ENCODE assay signal across 1 cellular context in the genomic region with DNA sequence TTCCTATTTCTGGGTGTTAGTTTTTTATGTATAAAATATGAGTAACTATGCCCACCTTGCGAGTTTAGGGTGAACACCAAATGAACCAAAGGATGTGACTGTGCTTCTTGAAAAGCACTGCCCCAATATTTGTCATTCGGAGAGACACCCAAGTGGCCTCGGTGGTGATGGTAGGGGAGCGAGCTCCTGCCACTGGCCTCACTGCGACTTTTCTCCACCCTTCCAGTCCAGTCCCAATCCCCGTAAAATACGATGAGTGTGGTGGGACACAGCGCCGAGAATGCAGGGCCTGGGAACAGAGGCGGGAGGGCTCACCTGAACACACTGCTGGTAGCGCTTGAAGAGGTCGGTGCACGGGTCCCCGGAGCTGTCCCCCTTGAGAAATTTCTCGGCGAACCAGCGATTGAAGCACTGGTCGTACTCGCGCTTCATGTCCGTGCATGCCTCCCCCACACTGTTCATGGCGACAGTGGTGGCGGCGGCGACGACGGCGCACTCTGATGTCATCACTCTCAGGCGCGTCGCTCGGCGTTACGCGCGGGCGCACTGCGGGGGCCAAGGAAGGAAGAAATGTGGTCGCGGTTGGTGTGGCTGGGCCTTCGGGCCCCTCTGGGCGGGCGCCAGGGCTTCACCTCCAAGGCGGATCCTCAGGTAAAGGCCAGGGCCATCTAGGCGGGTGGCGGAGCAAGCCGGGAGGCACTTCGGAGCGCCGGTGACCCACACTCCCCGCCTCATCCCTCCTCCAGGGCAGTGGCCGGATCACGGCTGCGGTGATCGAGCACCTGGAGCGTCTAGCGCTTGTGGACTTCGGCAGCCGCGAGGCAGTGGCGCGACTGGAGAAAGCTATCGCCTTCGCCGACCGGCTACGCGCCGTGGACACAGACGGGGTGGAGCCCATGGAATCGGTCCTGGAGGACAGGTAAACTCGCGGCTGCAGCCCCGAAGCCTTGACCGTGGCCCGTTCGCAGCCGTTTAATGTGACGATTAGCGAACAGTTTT.
TF ChIP-seq lines count a peak whose summit lies in the region.

A gene with protein sequence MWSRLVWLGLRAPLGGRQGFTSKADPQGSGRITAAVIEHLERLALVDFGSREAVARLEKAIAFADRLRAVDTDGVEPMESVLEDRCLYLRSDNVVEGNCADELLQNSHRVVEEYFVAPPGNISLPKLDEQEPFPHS (plus strand): TSS at position 534 of the 999 bp plus-strand sequence. CDS start 37 bp downstream, at position 571.
A gene (minus strand): TSS at position 474 of the 999 bp plus-strand sequence. CDS start 12 bp downstream, at position 462.

TF ChIP-seq in HepG2, 621 proteins besides CTCF, POLR2A, EP300 and RAD21 (continued from another document and continues in another):
- TF ChIP-seq, protein P1, sequence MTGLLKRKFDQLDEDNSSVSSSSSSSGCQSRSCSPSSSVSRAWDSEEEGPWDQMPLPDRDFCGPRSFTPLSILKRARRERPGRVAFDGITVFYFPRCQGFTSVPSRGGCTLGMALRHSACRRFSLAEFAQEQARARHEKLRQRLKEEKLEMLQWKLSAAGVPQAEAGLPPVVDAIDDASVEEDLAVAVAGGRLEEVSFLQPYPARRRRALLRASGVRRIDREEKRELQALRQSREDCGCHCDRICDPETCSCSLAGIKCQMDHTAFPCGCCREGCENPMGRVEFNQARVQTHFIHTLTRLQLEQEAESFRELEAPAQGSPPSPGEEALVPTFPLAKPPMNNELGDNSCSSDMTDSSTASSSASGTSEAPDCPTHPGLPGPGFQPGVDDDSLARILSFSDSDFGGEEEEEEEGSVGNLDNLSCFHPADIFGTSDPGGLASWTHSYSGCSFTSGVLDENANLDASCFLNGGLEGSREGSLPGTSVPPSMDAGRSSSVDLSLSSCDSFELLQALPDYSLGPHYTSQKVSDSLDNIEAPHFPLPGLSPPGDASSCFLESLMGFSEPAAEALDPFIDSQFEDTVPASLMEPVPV (CRISPR knock-in tag; IDR thresholded peaks at IDR 0.05): peak; percentile 92; the same call in 1 of the 2 replicates
- TF ChIP-seq TP53 (CRISPR knock-in tag; conservative IDR thresholded peaks at IDR 0.05) (peak; percentile 98), POLR2G (IDR thresholded peaks at IDR 0.05; ENCODE audit: low read depth, low read length) (peak; percentile 98), MAF1 (CRISPR knock-in tag; IDR thresholded peaks at IDR 0.05; ENCODE audit: borderline replicate concordance) (peak; percentile 91), ZNF792 (CRISPR knock-in tag; IDR thresholded peaks at IDR 0.05) (peak; percentile 86), TMF1 (CRISPR knock-in tag; IDR thresholded peaks at IDR 0.05; ENCODE audit: low read depth) (peak; percentile 60; the same call in 1 of the 2 replicates), XRCC5 (optimal IDR thresholded peaks at IDR 0.05; ENCODE audit: low read length) (peak; percentile 76), ZBTB38 (CRISPR knock-in tag; IDR thresholded peaks at IDR 0.05) (peak; percentile 92), ZFP36L2 (CRISPR knock-in tag; IDR thresholded peaks at IDR 0.05) (0 out of 2 replicates have a peak, but pooled peaks have one; percentile 48), ZNF746 (CRISPR knock-in tag; IDR thresholded peaks at IDR 0.05) (peak; percentile 77; the same call in 1 of the 2 replicates), ZNF891 (CRISPR knock-in tag; IDR thresholded peaks at IDR 0.05) (peak; percentile 88), BORCS8-MEF2B (CRISPR knock-in tag; IDR thresholded peaks at IDR 0.05) (peak; percentile 80; the same call in 1 of the 2 replicates), HNRNPUL1 (IDR thresholded peaks at IDR 0.05; ENCODE audit: low read depth, low read length) (no peak), RFX3 (CRISPR knock-in tag; IDR thresholded peaks at IDR 0.05) (peak; percentile 32; the same call in 1 of the 2 replicates)
- TF ChIP-seq, protein P2, sequence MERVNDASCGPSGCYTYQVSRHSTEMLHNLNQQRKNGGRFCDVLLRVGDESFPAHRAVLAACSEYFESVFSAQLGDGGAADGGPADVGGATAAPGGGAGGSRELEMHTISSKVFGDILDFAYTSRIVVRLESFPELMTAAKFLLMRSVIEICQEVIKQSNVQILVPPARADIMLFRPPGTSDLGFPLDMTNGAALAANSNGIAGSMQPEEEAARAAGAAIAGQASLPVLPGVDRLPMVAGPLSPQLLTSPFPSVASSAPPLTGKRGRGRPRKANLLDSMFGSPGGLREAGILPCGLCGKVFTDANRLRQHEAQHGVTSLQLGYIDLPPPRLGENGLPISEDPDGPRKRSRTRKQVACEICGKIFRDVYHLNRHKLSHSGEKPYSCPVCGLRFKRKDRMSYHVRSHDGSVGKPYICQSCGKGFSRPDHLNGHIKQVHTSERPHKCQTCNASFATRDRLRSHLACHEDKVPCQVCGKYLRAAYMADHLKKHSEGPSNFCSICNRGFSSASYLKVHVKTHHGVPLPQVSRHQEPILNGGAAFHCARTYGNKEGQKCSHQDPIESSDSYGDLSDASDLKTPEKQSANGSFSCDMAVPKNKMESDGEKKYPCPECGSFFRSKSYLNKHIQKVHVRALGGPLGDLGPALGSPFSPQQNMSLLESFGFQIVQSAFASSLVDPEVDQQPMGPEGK (CRISPR knock-in tag; IDR thresholded peaks at IDR 0.05): peak; percentile 97
- TF ChIP-seq, protein P3, sequence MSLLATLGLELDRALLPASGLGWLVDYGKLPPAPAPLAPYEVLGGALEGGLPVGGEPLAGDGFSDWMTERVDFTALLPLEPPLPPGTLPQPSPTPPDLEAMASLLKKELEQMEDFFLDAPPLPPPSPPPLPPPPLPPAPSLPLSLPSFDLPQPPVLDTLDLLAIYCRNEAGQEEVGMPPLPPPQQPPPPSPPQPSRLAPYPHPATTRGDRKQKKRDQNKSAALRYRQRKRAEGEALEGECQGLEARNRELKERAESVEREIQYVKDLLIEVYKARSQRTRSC (CRISPR knock-in tag; IDR thresholded peaks at IDR 0.05; ENCODE audit: low read depth): peak; percentile 46; the same call in 1 of the 2 replicates
- TF ChIP-seq, protein P4, sequence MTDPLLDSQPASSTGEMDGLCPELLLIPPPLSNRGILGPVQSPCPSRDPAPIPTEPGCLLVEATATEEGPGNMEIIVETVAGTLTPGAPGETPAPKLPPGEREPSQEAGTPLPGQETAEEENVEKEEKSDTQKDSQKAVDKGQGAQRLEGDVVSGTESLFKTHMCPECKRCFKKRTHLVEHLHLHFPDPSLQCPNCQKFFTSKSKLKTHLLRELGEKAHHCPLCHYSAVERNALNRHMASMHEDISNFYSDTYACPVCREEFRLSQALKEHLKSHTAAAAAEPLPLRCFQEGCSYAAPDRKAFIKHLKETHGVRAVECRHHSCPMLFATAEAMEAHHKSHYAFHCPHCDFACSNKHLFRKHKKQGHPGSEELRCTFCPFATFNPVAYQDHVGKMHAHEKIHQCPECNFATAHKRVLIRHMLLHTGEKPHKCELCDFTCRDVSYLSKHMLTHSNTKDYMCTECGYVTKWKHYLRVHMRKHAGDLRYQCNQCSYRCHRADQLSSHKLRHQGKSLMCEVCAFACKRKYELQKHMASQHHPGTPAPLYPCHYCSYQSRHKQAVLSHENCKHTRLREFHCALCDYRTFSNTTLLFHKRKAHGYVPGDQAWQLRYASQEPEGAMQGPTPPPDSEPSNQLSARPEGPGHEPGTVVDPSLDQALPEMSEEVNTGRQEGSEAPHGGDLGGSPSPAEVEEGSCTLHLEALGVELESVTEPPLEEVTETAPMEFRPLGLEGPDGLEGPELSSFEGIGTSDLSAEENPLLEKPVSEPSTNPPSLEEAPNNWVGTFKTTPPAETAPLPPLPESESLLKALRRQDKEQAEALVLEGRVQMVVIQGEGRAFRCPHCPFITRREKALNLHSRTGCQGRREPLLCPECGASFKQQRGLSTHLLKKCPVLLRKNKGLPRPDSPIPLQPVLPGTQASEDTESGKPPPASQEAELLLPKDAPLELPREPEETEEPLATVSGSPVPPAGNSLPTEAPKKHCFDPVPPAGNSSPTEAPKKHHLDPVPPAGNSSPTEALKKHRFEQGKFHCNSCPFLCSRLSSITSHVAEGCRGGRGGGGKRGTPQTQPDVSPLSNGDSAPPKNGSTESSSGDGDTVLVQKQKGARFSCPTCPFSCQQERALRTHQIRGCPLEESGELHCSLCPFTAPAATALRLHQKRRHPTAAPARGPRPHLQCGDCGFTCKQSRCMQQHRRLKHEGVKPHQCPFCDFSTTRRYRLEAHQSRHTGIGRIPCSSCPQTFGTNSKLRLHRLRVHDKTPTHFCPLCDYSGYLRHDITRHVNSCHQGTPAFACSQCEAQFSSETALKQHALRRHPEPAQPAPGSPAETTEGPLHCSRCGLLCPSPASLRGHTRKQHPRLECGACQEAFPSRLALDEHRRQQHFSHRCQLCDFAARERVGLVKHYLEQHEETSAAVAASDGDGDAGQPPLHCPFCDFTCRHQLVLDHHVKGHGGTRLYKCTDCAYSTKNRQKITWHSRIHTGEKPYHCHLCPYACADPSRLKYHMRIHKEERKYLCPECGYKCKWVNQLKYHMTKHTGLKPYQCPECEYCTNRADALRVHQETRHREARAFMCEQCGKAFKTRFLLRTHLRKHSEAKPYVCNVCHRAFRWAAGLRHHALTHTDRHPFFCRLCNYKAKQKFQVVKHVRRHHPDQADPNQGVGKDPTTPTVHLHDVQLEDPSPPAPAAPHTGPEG (CRISPR knock-in tag; IDR thresholded peaks at IDR 0.05): peak; percentile 95
- TF ChIP-seq, protein P5, sequence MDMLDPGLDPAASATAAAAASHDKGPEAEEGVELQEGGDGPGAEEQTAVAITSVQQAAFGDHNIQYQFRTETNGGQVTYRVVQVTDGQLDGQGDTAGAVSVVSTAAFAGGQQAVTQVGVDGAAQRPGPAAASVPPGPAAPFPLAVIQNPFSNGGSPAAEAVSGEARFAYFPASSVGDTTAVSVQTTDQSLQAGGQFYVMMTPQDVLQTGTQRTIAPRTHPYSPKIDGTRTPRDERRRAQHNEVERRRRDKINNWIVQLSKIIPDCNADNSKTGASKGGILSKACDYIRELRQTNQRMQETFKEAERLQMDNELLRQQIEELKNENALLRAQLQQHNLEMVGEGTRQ (IDR thresholded peaks at IDR 0.05; ENCODE audit: low read depth, low read length): no peak
- TF ChIP-seq, protein P5 (CRISPR knock-in tag; IDR thresholded peaks at IDR 0.05; ENCODE audit: borderline replicate concordance): no peak; the same call in 1 of the 2 replicates
- TF ChIP-seq, protein P6, sequence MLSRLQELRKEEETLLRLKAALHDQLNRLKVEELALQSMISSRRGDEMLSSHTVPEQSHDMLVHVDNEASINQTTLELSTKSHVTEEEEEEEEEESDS (CRISPR knock-in tag; IDR thresholded peaks at IDR 0.05; ENCODE audit: borderline replicate concordance): 0 out of 2 replicates have a peak, but pooled peaks have one; percentile 67
- TF ChIP-seq, protein P7, sequence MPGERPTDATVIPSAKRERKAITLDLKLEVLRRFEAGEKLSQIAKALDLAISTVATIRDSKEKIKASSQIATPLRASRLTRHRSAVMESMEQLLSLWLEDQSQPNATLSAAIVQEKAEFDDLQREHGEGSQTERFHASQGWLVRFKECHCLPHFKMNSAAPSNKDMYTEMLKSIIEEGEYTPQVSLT (CRISPR knock-in tag; IDR thresholded peaks at IDR 0.05; ENCODE audit: borderline replicate concordance, low read depth): peak; percentile 80; the same call in 1 of the 2 replicates
- TF ChIP-seq, protein P8, sequence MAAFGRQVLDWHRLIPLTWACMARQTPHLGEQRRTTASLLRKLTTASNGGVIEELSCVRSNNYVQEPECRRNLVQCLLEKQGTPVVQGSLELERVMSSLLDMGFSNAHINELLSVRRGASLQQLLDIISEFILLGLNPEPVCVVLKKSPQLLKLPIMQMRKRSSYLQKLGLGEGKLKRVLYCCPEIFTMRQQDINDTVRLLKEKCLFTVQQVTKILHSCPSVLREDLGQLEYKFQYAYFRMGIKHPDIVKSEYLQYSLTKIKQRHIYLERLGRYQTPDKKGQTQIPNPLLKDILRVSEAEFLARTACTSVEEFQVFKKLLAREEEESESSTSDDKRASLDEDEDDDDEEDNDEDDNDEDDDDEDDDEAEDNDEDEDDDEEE (CRISPR knock-in tag; IDR thresholded peaks at IDR 0.05): no peak; the same call in 1 of the 2 replicates
- TF ChIP-seq, protein P9, sequence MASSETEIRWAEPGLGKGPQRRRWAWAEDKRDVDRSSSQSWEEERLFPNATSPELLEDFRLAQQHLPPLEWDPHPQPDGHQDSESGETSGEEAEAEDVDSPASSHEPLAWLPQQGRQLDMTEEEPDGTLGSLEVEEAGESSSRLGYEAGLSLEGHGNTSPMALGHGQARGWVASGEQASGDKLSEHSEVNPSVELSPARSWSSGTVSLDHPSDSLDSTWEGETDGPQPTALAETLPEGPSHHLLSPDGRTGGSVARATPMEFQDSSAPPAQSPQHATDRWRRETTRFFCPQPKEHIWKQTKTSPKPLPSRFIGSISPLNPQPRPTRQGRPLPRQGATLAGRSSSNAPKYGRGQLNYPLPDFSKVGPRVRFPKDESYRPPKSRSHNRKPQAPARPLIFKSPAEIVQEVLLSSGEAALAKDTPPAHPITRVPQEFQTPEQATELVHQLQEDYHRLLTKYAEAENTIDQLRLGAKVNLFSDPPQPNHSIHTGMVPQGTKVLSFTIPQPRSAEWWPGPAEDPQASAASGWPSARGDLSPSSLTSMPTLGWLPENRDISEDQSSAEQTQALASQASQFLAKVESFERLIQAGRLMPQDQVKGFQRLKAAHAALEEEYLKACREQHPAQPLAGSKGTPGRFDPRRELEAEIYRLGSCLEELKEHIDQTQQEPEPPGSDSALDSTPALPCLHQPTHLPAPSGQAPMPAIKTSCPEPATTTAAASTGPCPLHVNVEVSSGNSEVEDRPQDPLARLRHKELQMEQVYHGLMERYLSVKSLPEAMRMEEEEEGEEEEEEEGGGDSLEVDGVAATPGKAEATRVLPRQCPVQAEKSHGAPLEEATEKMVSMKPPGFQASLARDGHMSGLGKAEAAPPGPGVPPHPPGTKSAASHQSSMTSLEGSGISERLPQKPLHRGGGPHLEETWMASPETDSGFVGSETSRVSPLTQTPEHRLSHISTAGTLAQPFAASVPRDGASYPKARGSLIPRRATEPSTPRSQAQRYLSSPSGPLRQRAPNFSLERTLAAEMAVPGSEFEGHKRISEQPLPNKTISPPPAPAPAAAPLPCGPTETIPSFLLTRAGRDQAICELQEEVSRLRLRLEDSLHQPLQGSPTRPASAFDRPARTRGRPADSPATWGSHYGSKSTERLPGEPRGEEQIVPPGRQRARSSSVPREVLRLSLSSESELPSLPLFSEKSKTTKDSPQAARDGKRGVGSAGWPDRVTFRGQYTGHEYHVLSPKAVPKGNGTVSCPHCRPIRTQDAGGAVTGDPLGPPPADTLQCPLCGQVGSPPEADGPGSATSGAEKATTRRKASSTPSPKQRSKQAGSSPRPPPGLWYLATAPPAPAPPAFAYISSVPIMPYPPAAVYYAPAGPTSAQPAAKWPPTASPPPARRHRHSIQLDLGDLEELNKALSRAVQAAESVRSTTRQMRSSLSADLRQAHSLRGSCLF (CRISPR knock-in tag; IDR thresholded peaks at IDR 0.05; ENCODE audit: borderline replicate concordance): no peak
- TF ChIP-seq, protein P10, sequence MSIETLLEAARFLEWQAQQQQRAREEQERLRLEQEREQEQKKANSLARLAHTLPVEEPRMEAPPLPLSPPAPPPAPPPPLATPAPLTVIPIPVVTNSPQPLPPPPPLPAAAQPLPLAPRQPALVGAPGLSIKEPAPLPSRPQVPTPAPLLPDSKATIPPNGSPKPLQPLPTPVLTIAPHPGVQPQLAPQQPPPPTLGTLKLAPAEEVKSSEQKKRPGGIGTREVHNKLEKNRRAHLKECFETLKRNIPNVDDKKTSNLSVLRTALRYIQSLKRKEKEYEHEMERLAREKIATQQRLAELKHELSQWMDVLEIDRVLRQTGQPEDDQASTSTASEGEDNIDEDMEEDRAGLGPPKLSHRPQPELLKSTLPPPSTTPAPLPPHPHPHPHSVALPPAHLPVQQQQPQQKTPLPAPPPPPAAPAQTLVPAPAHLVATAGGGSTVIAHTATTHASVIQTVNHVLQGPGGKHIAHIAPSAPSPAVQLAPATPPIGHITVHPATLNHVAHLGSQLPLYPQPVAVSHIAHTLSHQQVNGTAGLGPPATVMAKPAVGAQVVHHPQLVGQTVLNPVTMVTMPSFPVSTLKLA (IDR thresholded peaks at IDR 0.05): peak; percentile 61
